8 cellular contexts compared by ENCODE assay signal in the genomic region with DNA sequence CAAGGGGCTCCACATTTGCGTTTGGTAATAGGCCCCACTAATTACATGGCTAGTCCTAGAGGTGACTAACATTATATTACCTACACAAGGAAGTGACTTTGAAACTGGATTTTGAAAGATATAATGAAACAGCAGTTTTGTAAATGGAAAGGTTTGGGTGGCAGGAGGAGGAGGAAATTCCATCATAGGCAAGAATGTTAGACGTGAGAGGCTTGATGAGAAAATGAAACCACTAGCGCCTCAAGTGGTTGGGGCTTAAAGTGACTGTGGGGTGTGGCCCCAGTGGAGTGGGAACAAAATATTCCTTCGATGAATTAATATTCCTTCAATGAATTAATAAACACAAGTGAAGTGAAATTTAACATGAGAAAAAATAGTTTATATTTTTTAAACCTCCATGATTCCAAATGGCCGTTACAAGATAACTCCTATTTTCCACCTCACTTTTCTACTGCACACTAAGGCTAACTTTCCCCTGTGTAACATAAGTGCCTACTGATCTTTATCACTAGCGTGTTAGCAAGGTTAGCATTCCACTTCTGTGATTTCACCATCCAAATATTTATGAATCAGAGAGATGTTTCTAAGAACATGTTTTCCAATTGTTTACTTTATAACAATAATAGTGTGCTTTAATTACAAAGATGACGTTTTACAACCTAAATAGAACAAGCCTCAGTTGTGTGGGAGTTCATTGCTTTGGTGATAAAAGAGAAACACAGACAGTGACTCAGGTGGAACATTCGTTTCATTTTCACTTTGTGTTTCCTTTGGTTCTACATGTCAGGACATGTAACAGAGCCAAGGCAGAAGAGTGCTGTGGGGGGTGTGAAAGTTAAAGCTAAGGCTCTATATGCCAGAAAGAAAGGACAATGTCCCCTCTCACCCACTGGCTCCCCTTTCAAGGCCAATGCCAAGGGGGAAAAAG. TPM values are rescaled to one million over a fixed set of nuclear protein-coding genes. Genes with fewer than 3 reads are reported as not detected.
DNase-seq lines count a peak whose midpoint lies in the region; ATAC-seq and TF ChIP-seq lines count a peak whose summit lies in the region.

No MANE protein-coding gene starts in this region.

- H3K18ac ChIP-seq in IMR-90 (ENCODE audit: low read depth, low read length), result peak overlapping the region; percentile 95

- WGBS in IMR-90 (ENCODE audit: extremely low coverage in 2 of 2, insufficient read length in 1 of 2), 2 experiments, result no CpG with 5 or more reads among the region's 8 CpGs

- peak overlapping the region; percentile 66 to 97 for H4K8ac ChIP-seq in IMR-90 (ENCODE audit: low read depth in 2 of 2, low read length in 2 of 2)

- H2BK120ac ChIP-seq in IMR-90 (ENCODE audit: low read depth, low read length), result peak overlapping the region; percentile 98

- peak; percentile 75 for TF ChIP-seq CTCF in IMR-90 (conservative IDR thresholded peaks at IDR 0.05; ENCODE audit: low read depth, low read length)
- peak; percentile 61 for TF ChIP-seq CTCF in VCaP (conservative IDR thresholded peaks at IDR 0.05)
- TF ChIP-seq CTCF in epithelial cell of esophagus (IDR thresholded peaks at IDR 0.05; ENCODE audit: insufficient read depth, low read depth, low read length, missing control alignments), result peak; percentile 67

- POLR2A ChIA-PET in IMR-90 (lab: Charles Lee; ENCODE audit: unreplicated experiment), result no interaction called here

- DNase-seq in DMS 273 (lab: John Stamatoyannopoulos, UW; ENCODE audit: unreplicated experiment), result peak; percentile 52
- DNase-seq in DMS 273 treated with DMSO at 0.1 percent for 48 hours (lab: John Stamatoyannopoulos, UW), result no peak
- DNase-seq in IMR-90, result peak; percentile 99
- peak; percentile 98 for DNase-seq in epithelial cell of esophagus (ENCODE audit: low read depth)
- DNase-seq in non-pigmented ciliary epithelial cell (ENCODE audit: low read depth), result peak; percentile 98
- DNase-seq in mucosa of gallbladder (ENCODE audit: low spot score), result no peak

- H4K91ac ChIP-seq in IMR-90 (ENCODE audit: insufficient read depth, low read depth, low read length), result peak overlapping the region; percentile 99

- peak overlapping the region; percentile 95 for H2BK20ac ChIP-seq in IMR-90 (ENCODE audit: low read depth, low read length)

- peak overlapping the region; percentile 66 for H3K9ac ChIP-seq in IMR-90 (ENCODE audit: low read depth, low read length)

- CTCF ChIA-PET in IMR-90 (lab: Yijun Ruan, JAX), result interaction anchor here (1.5 kb wide), 1 partner anchor 26 kb away, joined by 3 read pairs; no protein-coding TSS in a partner anchor

- dilution Hi-C loops in IMR-90 (cut with HindIII; ENCODE audit: low sequenced_read_pairs, unreplicated experiment), result no loop called here

- no TSS peak for BruUV-seq in IMR-90 (replicated peaks; lab: Mats Ljungman, UMichigan)

- TF ChIP-seq POLR2A in IMR-90 (IDR thresholded peaks at IDR 0.05; ENCODE audit: low read depth, low read length), result peak; percentile 14; the same call in 1 of the 2 replicates

- TF ChIP-seq RAD21 in IMR-90 (IDR thresholded peaks at IDR 0.05; ENCODE audit: low read length), result peak; percentile 68

- peaks cover 9% of the 10 kb centered on the region for H3K27me3 ChIP-seq in IMR-90 (ENCODE audit: control insufficient read depth, insufficient read depth, low read length)

- peak overlapping the region; percentile 98 for H2BK5ac ChIP-seq in IMR-90 (ENCODE audit: low read depth, low read length, poor library complexity, severe bottlenecking)

- H3K9me1 ChIP-seq in IMR-90 (ENCODE audit: insufficient read depth, low read length), result peaks cover 6% of the 10 kb centered on the region; the same call in 1 of the 2 replicates

- ATAC-seq in GM21723 (IDR thresholded peaks at IDR 0.05; ENCODE audit: unreplicated experiment), result peak; percentile 99
- ATAC-seq in IMR-90 (ENCODE audit: low read depth), result peak; percentile 90

- peak overlapping the region; percentile 95 for H3K56ac ChIP-seq in IMR-90 (ENCODE audit: extremely low read depth, insufficient read depth, low read length)

- in situ Hi-C loops in IMR-90 (cut with MboI; ENCODE audit: low sequenced_read_pairs), result loop anchor here (5.0 kb wide), 1 partner anchor 114 kb away; no protein-coding TSS in a partner anchor

- H3K27ac ChIP-seq in IMR-90 (ENCODE audit: insufficient read depth, low read length) (peak overlapping the region; percentile 98), VCaP (no peak overlapping the region)

- H3K4me3 ChIP-seq in IMR-90 (ENCODE audit: insufficient read depth, low read depth, low read length) (peak overlapping the region; percentile 31; the same call in 1 of the 2 replicates), epithelial cell of esophagus (ENCODE audit: low read length) (peak overlapping the region; percentile 21)

- peak overlapping the region; percentile 94 for H4K5ac ChIP-seq in IMR-90 (ENCODE audit: low read depth, low read length)

- no peaks in the 10 kb centered on the region for H4K20me1 ChIP-seq in IMR-90 (ENCODE audit: insufficient read depth, low read length)

- H3K79me1 ChIP-seq in IMR-90 (ENCODE audit: low read depth in 1 of 2, low read length in 2 of 2), result no peaks in the 10 kb centered on the region

- no peaks in the 10 kb centered on the region for H3K36me3 ChIP-seq in IMR-90 (ENCODE audit: control insufficient read depth, insufficient read depth, low read length)

- H2AK9ac ChIP-seq in IMR-90 (replicated peaks; ENCODE audit: low read depth, low read length, poor library complexity), result peak overlapping the region; percentile 84

- peak overlapping the region; percentile 94 for H3K14ac ChIP-seq in IMR-90 (replicated peaks; ENCODE audit: low read depth, low read length)

- peak overlapping the region; percentile 96; the same call in 2 of the 3 replicates for H2BK15ac ChIP-seq in IMR-90 (ENCODE audit: low read depth, low read length)

- H2AK5ac ChIP-seq in IMR-90 (ENCODE audit: low read depth, low read length), result peak overlapping the region; percentile 87

- H3K9me3 ChIP-seq in IMR-90 (ENCODE audit: control insufficient read depth, insufficient read depth, low read length), result no peaks in the 10 kb centered on the region

- H3K23ac ChIP-seq in IMR-90 (ENCODE audit: low read depth, low read length), result peak overlapping the region; percentile 97

- H3K4me2 ChIP-seq in IMR-90 (ENCODE audit: low read depth, low read length), result peak overlapping the region; percentile 79

- peaks cover 10% of the 10 kb centered on the region for H3K4me1 ChIP-seq in IMR-90 (ENCODE audit: control insufficient read depth, insufficient read depth, low read length)

- intact Hi-C loops in IMR-90 (cut with micrococcal nuclease), result loop anchor here (1.0 kb wide), 3 partner anchors 12 to 119 kb away; partner anchors contain the start of gene ATF3

- peak overlapping the region; percentile 83 for H2AFZ ChIP-seq in IMR-90 (replicated peaks; ENCODE audit: low read length, poor library complexity)

- H3K4ac ChIP-seq in IMR-90 (ENCODE audit: low read depth, low read length), result peak overlapping the region; percentile 98

TF ChIP-seq in IMR-90, 13 proteins besides CTCF, POLR2A, EP300 and RAD21:
- TF ChIP-seq NFE2L2 (IDR thresholded peaks at IDR 0.05; ENCODE audit: low read depth, low read length), result peak; percentile 82
- TF ChIP-seq MXI1 (IDR thresholded peaks at IDR 0.05; ENCODE audit: borderline replicate concordance, low read depth, low read length), result no peak
- TF ChIP-seq RCOR1 (IDR thresholded peaks at IDR 0.05; ENCODE audit: insufficient replicate concordance, low read length), result no peak
- TF ChIP-seq FOS (IDR thresholded peaks at IDR 0.05; ENCODE audit: low read depth, low read length), result peak; percentile 95
- TF ChIP-seq MAZ (IDR thresholded peaks at IDR 0.05; ENCODE audit: borderline replicate concordance, low read depth, low read length), result peak; percentile 10; the same call in 1 of the 2 replicates
- TF ChIP-seq SMC3 (IDR thresholded peaks at IDR 0.05; ENCODE audit: low read depth, low read length), result peak; percentile 33; the same call in 1 of the 2 replicates
- TF ChIP-seq MAFK (IDR thresholded peaks at IDR 0.05; ENCODE audit: low read depth, low read length), result peak; percentile 29; the same call in 1 of the 2 replicates
- TF ChIP-seq BHLHE40 (IDR thresholded peaks at IDR 0.05; ENCODE audit: low read depth, low read length), result no peak; the same call in 1 of the 2 replicates
- peak; percentile 17; the same call in 1 of the 2 replicates for TF ChIP-seq CEBPB (IDR thresholded peaks at IDR 0.05; ENCODE audit: low read depth, low read length)
- TF ChIP-seq, protein P1, sequence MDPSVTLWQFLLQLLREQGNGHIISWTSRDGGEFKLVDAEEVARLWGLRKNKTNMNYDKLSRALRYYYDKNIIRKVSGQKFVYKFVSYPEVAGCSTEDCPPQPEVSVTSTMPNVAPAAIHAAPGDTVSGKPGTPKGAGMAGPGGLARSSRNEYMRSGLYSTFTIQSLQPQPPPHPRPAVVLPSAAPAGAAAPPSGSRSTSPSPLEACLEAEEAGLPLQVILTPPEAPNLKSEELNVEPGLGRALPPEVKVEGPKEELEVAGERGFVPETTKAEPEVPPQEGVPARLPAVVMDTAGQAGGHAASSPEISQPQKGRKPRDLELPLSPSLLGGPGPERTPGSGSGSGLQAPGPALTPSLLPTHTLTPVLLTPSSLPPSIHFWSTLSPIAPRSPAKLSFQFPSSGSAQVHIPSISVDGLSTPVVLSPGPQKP (IDR thresholded peaks at IDR 0.05; ENCODE audit: borderline replicate concordance, low read depth, low read length), result no peak
- no peak for TF ChIP-seq RFX5 (IDR thresholded peaks at IDR 0.05; ENCODE audit: low read depth, low read length)
- TF ChIP-seq CHD1 (IDR thresholded peaks at IDR 0.05; ENCODE audit: low read depth, low read length), result no peak
- TF ChIP-seq USF2 (IDR thresholded peaks at IDR 0.05; ENCODE audit: low read depth, low read length), result no peak

RNA-seq across cellular contexts. Expression of gene ATF3, which starts 12.5 kb away (rescaled TPM):
- total RNA-seq in IMR-90 (2012; rRNA removed), result 9.9 and 15.0 TPM in 2 replicates
- 12.3 and 17.9 TPM in 2 replicates for polyA plus RNA-seq in IMR-90 (2012; rRNA removed)
- polyA plus RNA-seq in IMR-90 (2012; cell fraction: cytosol; rRNA removed), result 13.7 and 26.0 TPM in 2 replicates
- 98.0 and 356 TPM in 2 replicates for polyA plus RNA-seq in IMR-90 (2012; cell fraction: nucleus; rRNA removed; ENCODE audit: low replicate concordance)
- 17.3 TPM for total RNA-seq in mucosa of gallbladder

Comparison
In these comparisons a context has a peak if more than half of its experiments do, and no peak if none do; other contexts are left out.
1. DNase-seq: peak in DMS 273 (single experiment), IMR-90 (single experiment), epithelial cell of esophagus (single experiment) and non-pigmented ciliary epithelial cell (single experiment); none in DMS 273 treated with DMSO at 0.1 percent for 48 hours (single experiment) and mucosa of gallbladder (single experiment).
2. Peak in every context shown above with its lines, with median percentiles within 50 percentile points of each other: CTCF ChIP-seq.